Comparison of ENCODE assay signal across 11 cellular contexts in the genomic region with DNA sequence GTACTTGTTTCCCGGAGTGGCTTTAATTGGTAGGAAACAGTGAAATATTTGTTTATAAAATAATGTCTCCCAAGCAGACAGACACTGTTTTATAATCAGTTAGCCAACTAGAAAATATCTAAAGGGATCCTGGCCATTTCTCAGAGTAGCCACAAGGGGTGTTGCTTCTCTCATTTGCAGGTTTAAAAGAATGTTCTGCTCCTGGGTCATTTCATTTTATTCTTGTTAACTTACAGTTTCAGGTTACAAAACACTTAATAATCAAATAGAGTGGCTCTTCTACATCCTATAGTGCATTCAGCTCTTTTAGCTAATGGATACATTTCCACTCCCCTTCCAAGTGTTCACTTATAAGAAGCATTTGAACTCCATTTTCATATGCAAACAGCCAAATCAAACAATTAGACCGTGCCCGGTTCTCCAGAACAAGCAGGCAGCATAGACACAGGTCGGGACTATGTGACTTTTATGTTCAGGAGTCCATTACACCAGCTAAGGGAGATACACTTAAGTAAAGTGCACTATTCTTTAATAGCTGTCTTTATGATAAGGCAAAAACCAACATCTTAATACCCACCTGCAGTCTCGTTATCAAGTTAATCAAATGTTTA.
DNase-seq lines count a peak whose midpoint lies in the region; TF ChIP-seq lines count a peak whose summit lies in the region.
"Had no signal": no experiment of that assay in that cellular context is flagged by ENCODE, and none has a peak within 500 bp of the region (broad histone marks: within the 10 kb centered on the region; RNA-seq: fewer than 3 reads in every experiment).

No MANE protein-coding gene starts in this region.

- no peaks in the 10 kb centered on the region for H3K9me3 Mint-ChIP-seq in activated CD4-positive, alpha-beta memory T cell treated with anti-CD3 and anti-CD28 coated beads, Interleukin-2, amount 10 ng/mL, durations not matched to agents 7 days and 5 days
- H3K9me3 Mint-ChIP-seq: activated T-cell treated with anti-CD3 and anti-CD28 coated beads, Interleukin-2, amount 50 U/mL, for 24 hours; memory B cell; stimulated activated effector memory CD8-positive, alpha-beta T cell treated with anti-CD3 and anti-CD28 coated beads, Interleukin-12 subunit alpha, Interleukin-12 subunit beta, amount 100 ng/mL, for 72 hours had no signal

- CTCF ChIA-PET in BJ (lab: Yijun Ruan, JAX): interaction anchor here (0.8 to 2.4 kb wide), 5 partner anchors 9 to 479 kb away, joined by 3 to 9 read pairs (median 4); no protein-coding TSS in a partner anchor
- CTCF ChIA-PET in activated CD4-positive, alpha-beta memory T cell treated with anti-CD3 and anti-CD28 coated beads, Interleukin-2, amount 10 ng/mL, durations not matched to agents 7 days and 5 days (lab: Charles Lee): no interaction called here

- POLR2A ChIA-PET in BJ (lab: Charles Lee): no interaction called here
- POLR2A ChIA-PET in activated CD4-positive, alpha-beta memory T cell treated with anti-CD3 and anti-CD28 coated beads, Interleukin-2, amount 10 ng/mL, durations not matched to agents 7 days and 5 days (lab: Charles Lee): no interaction called here

- TF ChIP-seq CTCF in BJ (IDR thresholded peaks at IDR 0.05; ENCODE audit: insufficient read depth, low read depth, low read length): peak; percentile 47

- H3K27me3 ChIP-seq in BJ (ENCODE audit: control insufficient read depth, insufficient read depth, low read length): peaks cover 8% of the 10 kb centered on the region

- H3K36me3 ChIP-seq in BJ (ENCODE audit: control insufficient read depth, insufficient read depth, low read length): no peaks in the 10 kb centered on the region

- H3K4me1 Mint-ChIP-seq in activated CD4-positive, alpha-beta memory T cell treated with anti-CD3 and anti-CD28 coated beads, Interleukin-2, amount 10 ng/mL, durations not matched to agents 7 days and 5 days: no peaks in the 10 kb centered on the region
- H3K4me1 Mint-ChIP-seq: memory B cell; stimulated activated effector memory CD8-positive, alpha-beta T cell treated with anti-CD3 and anti-CD28 coated beads, Interleukin-12 subunit alpha, Interleukin-12 subunit beta, amount 100 ng/mL, for 72 hours had no signal

- DNase-seq in BJ (ENCODE audit: low read depth) (no peak), HuH-7.5 (ENCODE audit: low spot score) (peak; percentile 31), SW480 (ENCODE audit: low spot score) (peak; percentile 38), left kidney (ENCODE audit: low read depth, low spot score) (peak; percentile 34), C1 segment of cervical spinal cord (lab: John Stamatoyannopoulos, UW) (no peak), foreskin melanocyte (no peak), NOMO-1 (lab: John Stamatoyannopoulos, UW; ENCODE audit: unreplicated experiment in 2 of 2) (no peak)
- DNase-seq in activated CD4-positive, alpha-beta memory T cell treated with anti-CD3 and anti-CD28 coated beads, Interleukin-2, amount 10 ng/mL, durations not matched to agents 7 days and 5 days: no peak
- DNase-seq: activated T-cell treated with anti-CD3 and anti-CD28 coated beads, Interleukin-2, amount 50 U/mL, for 24 hours had no signal

- H3K4me3 Mint-ChIP-seq in activated CD4-positive, alpha-beta memory T cell treated with anti-CD3 and anti-CD28 coated beads, Interleukin-2, amount 10 ng/mL, durations not matched to agents 7 days and 5 days: no peak overlapping the region
- H3K4me3 Mint-ChIP-seq: activated T-cell treated with anti-CD3 and anti-CD28 coated beads, Interleukin-2, amount 50 U/mL, for 24 hours; memory B cell; stimulated activated effector memory CD8-positive, alpha-beta T cell treated with anti-CD3 and anti-CD28 coated beads, Interleukin-12 subunit alpha, Interleukin-12 subunit beta, amount 100 ng/mL, for 72 hours had no signal

- H3K4me3 ChIP-seq in BJ (ENCODE audit: low read depth, low read length): no peak overlapping the region

- H3K36me3 Mint-ChIP-seq in activated CD4-positive, alpha-beta memory T cell treated with anti-CD3 and anti-CD28 coated beads, Interleukin-2, amount 10 ng/mL, durations not matched to agents 7 days and 5 days (ENCODE audit: low read depth): no peaks in the 10 kb centered on the region
- H3K36me3 Mint-ChIP-seq: memory B cell; stimulated activated effector memory CD8-positive, alpha-beta T cell treated with anti-CD3 and anti-CD28 coated beads, Interleukin-12 subunit alpha, Interleukin-12 subunit beta, amount 100 ng/mL, for 72 hours had no signal

- H3K27me3 Mint-ChIP-seq in activated CD4-positive, alpha-beta memory T cell treated with anti-CD3 and anti-CD28 coated beads, Interleukin-2, amount 10 ng/mL, durations not matched to agents 7 days and 5 days: no peaks in the 10 kb centered on the region

- H3K27ac Mint-ChIP-seq in activated CD4-positive, alpha-beta memory T cell treated with anti-CD3 and anti-CD28 coated beads, Interleukin-2, amount 10 ng/mL, durations not matched to agents 7 days and 5 days: no peak overlapping the region
- H3K27ac Mint-ChIP-seq: activated T-cell treated with anti-CD3 and anti-CD28 coated beads, Interleukin-2, amount 50 U/mL, for 24 hours; memory B cell; stimulated activated effector memory CD8-positive, alpha-beta T cell treated with anti-CD3 and anti-CD28 coated beads, Interleukin-12 subunit alpha, Interleukin-12 subunit beta, amount 100 ng/mL, for 72 hours had no signal

Comparison
In these comparisons a context has a peak if more than half of its experiments do, and no peak if none do; other contexts are left out.
1. DNase-seq: peak in HuH-7.5 (single experiment), SW480 (single experiment) and left kidney (single experiment); none in BJ (single experiment), C1 segment of cervical spinal cord (0 of 14), foreskin melanocyte (single experiment), activated CD4-positive, alpha-beta memory T cell treated with anti-CD3 and anti-CD28 coated beads, Interleukin-2, amount 10 ng/mL, durations not matched to agents 7 days and 5 days (single experiment) and NOMO-1 (0 of 2).